34 cellular contexts compared by ENCODE assay signal in the genomic region with DNA sequence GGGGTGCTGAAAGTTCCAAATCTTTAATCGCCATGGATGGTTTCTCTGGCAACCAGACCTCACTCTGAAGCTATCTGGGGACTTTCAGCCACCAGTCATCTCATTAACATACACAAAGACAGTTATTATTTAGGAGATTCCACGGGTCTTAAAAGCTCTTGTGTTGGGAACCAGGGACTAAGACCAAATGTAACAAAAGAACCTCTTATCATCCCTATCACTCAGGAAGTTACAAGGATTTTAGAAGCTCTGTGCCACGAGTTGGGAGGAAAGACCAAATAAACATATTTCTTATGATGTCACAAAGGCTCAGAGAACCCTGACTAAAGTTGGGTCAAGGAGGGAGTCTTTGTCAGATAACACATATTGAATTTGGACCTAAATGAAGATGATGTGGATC. TPM values are rescaled to one million over a fixed set of nuclear protein-coding genes. Genes with fewer than 3 reads are reported as not detected.
"Had no signal": no experiment of that assay in that cellular context is flagged by ENCODE, and none has a peak within 500 bp of the region (broad histone marks: within the 10 kb centered on the region; RNA-seq: fewer than 3 reads in every experiment).

No MANE protein-coding gene starts in this region.

- H3K27ac Mint-ChIP-seq: activated B cell treated with CpG ODN at 0.5 μM for 24 hours; activated CD8-positive, alpha-beta T cell treated with anti-CD3 and anti-CD28 coated beads for 36 hours; activated naive CD8-positive, alpha-beta T cell treated with anti-CD3 and anti-CD28 coated beads for 36 hours; activated naive CD8-positive, alpha-beta T cell treated with anti-CD3 and anti-CD28 coated beads, Interleukin-2, amount 50 U/mL, for 24 hours; activated T-helper 17 cell treated with anti-CD3 and anti-CD28 coated beads, Interleukin-2, amount 50 U/mL, for 72 hours; brain; T-helper 17 cell; T-helper 2 cell treated with Interferon-gamma antibody and Interleukin-4, amounts not matched to agents 5 μg/mL and 100 μg/mL, for 36 hours had no signal

- H3K27ac ChIP-seq: ascending aorta, breast epithelium, cardiac muscle cell, colonic mucosa, esophagus muscularis mucosa, foreskin keratinocyte, gastroesophageal sphincter, WERI-Rb-1 had no signal

- H3K36me3 ChIP-seq: ascending aorta, breast epithelium, cardiac muscle cell, colonic mucosa, esophagus muscularis mucosa, gastroesophageal sphincter, WERI-Rb-1 had no signal

- ATAC-seq: activated CD4-positive, CD25-positive, alpha-beta regulatory T cell treated with anti-CD3 and anti-CD28 coated beads, Interleukin-2, amount 50 U/mL, for 24 hours; activated CD8-positive, alpha-beta T cell treated with anti-CD3 and anti-CD28 coated beads for 36 hours; activated naive CD8-positive, alpha-beta T cell treated with anti-CD3 and anti-CD28 coated beads, Interleukin-2, amount 50 U/mL, for 24 hours; activated T-cell treated with anti-CD3 and anti-CD28 coated beads, Interleukin-2, amount 50 U/mL, for 4 hours; activated T-helper 17 cell treated with anti-CD3 and anti-CD28 coated beads, Interleukin-2, amount 50 U/mL, for 72 hours; foreskin keratinocyte; gastroesophageal sphincter; T-helper 17 cell had no signal

- H3K9me3 ChIP-seq: ascending aorta, breast epithelium, colonic mucosa, esophagus muscularis mucosa, gastroesophageal sphincter had no signal

- H3K4me1 Mint-ChIP-seq: activated B cell treated with CpG ODN at 0.5 μM for 24 hours; activated naive CD8-positive, alpha-beta T cell treated with anti-CD3 and anti-CD28 coated beads for 36 hours; activated naive CD8-positive, alpha-beta T cell treated with anti-CD3 and anti-CD28 coated beads, Interleukin-2, amount 50 U/mL, for 24 hours; activated T-helper 17 cell treated with anti-CD3 and anti-CD28 coated beads, Interleukin-2, amount 50 U/mL, for 72 hours; brain; T-helper 17 cell had no signal

- H3K4me1 ChIP-seq: ascending aorta, breast epithelium, colonic mucosa, esophagus muscularis mucosa, foreskin keratinocyte, gastroesophageal sphincter had no signal

- H3K36me3 Mint-ChIP-seq: activated naive CD8-positive, alpha-beta T cell treated with anti-CD3 and anti-CD28 coated beads for 36 hours; brain had no signal

- H3K9me3 Mint-ChIP-seq: activated CD8-positive, alpha-beta T cell treated with anti-CD3 and anti-CD28 coated beads for 36 hours; activated naive CD8-positive, alpha-beta T cell treated with anti-CD3 and anti-CD28 coated beads for 36 hours; activated naive CD8-positive, alpha-beta T cell treated with anti-CD3 and anti-CD28 coated beads, Interleukin-2, amount 50 U/mL, for 24 hours; activated T-cell treated with anti-CD3 and anti-CD28 coated beads, Interleukin-2, amount 50 U/mL, for 4 hours; activated T-helper 17 cell treated with anti-CD3 and anti-CD28 coated beads, Interleukin-2, amount 50 U/mL, for 72 hours; T-helper 2 cell treated with Interferon-gamma antibody and Interleukin-4, amounts not matched to agents 5 μg/mL and 100 μg/mL, for 36 hours had no signal

- DNase-seq: activated B cell treated with CpG ODN at 0.5 μM for 24 hours; activated CD4-positive, alpha-beta T cell treated with anti-CD3 and anti-CD28 coated beads for 48 hours; activated CD4-positive, alpha-beta T cell treated with anti-CD3 and anti-CD28 coated beads, Interleukin-2, amount 50 U/mL, for 1 hour; activated CD4-positive, alpha-beta T cell treated with anti-CD3 and anti-CD28 coated beads, Interleukin-2, amount 50 U/mL, for 48 hours; activated CD8-positive, alpha-beta memory T cell treated with anti-CD3 and anti-CD28 coated beads for 24 hours; activated CD8-positive, alpha-beta T cell treated with anti-CD3 and anti-CD28 coated beads for 36 hours; activated effector memory CD4-positive, alpha-beta T cell treated with Interleukin-2 at 50 U/mL for 16 hours; activated gamma-delta T cell treated with Interleukin-2 at 50 U/mL for 16 hours; activated naive CD4-positive, alpha-beta T cell treated with anti-CD3 and anti-CD28 coated beads, Interleukin-2, amount 50 U/mL, for 16 hours; activated naive CD4-positive, alpha-beta T cell treated with Interleukin-2 at 50 U/mL for 16 hours; activated naive CD8-positive, alpha-beta T cell treated with anti-CD3 and anti-CD28 coated beads for 36 hours; activated naive CD8-positive, alpha-beta T cell treated with anti-CD3 and anti-CD28 coated beads, Interleukin-2, amount 50 U/mL, for 24 hours; activated T-cell treated with anti-CD3 and anti-CD28 coated beads, Interleukin-2, amount 50 U/mL, for 4 hours; central memory CD4-positive, alpha-beta T cell; cerebellar nuclear complex; colonic mucosa; effector memory CD4-positive, alpha-beta T cell; erythroblast; foreskin keratinocyte; T-helper 1 cell; T-helper 17 cell; T1000; WERI-Rb-1 had no signal

- H3K4me3 ChIP-seq: ascending aorta, breast epithelium, cardiac muscle cell, colonic mucosa, esophagus muscularis mucosa, gastroesophageal sphincter had no signal

- H3K27me3 ChIP-seq: ascending aorta, breast epithelium, cardiac muscle cell, colonic mucosa had no signal

- H3K4me3 Mint-ChIP-seq: activated B cell treated with CpG ODN at 0.5 μM for 24 hours; activated CD8-positive, alpha-beta T cell treated with anti-CD3 and anti-CD28 coated beads for 36 hours; activated naive CD8-positive, alpha-beta T cell treated with anti-CD3 and anti-CD28 coated beads for 36 hours; activated naive CD8-positive, alpha-beta T cell treated with anti-CD3 and anti-CD28 coated beads, Interleukin-2, amount 50 U/mL, for 24 hours; activated T-cell treated with anti-CD3 and anti-CD28 coated beads, Interleukin-2, amount 50 U/mL, for 4 hours; activated T-helper 17 cell treated with anti-CD3 and anti-CD28 coated beads, Interleukin-2, amount 50 U/mL, for 72 hours; brain; T-helper 17 cell; T-helper 2 cell treated with Interferon-gamma antibody and Interleukin-4, amounts not matched to agents 5 μg/mL and 100 μg/mL, for 36 hours had no signal

RNA-seq across cellular contexts. Expression of gene GPX6, which starts 17.7 kb away (rescaled TPM):
- total RNA-seq: activated B cell treated with CpG ODN at 0.5 μM for 24 hours; activated CD8-positive, alpha-beta T cell treated with anti-CD3 and anti-CD28 coated beads for 36 hours; activated naive CD8-positive, alpha-beta T cell treated with anti-CD3 and anti-CD28 coated beads for 36 hours; activated T-cell treated with anti-CD3 and anti-CD28 coated beads, Interleukin-2, amount 50 U/mL, for 4 hours; activated T-helper 17 cell treated with anti-CD3 and anti-CD28 coated beads, Interleukin-2, amount 50 U/mL, for 72 hours; ascending aorta; breast epithelium; cardiac muscle cell; colonic mucosa; dermis microvascular lymphatic vessel endothelial cell; esophagus muscularis mucosa; foreskin keratinocyte; gastroesophageal sphincter; glomerular endothelial cell; T-helper 17 cell had no signal
- polyA plus RNA-seq: cardiac muscle cell, foreskin keratinocyte had no signal

RNA-seq across cellular contexts. Expression of gene GPX5, which starts 27.8 kb away (rescaled TPM):
- total RNA-seq: activated B cell treated with CpG ODN at 0.5 μM for 24 hours; activated CD8-positive, alpha-beta T cell treated with anti-CD3 and anti-CD28 coated beads for 36 hours; activated naive CD8-positive, alpha-beta T cell treated with anti-CD3 and anti-CD28 coated beads for 36 hours; activated T-cell treated with anti-CD3 and anti-CD28 coated beads, Interleukin-2, amount 50 U/mL, for 4 hours; activated T-helper 17 cell treated with anti-CD3 and anti-CD28 coated beads, Interleukin-2, amount 50 U/mL, for 72 hours; ascending aorta; breast epithelium; dermis microvascular lymphatic vessel endothelial cell; esophagus muscularis mucosa; foreskin keratinocyte; gastroesophageal sphincter; glomerular endothelial cell; T-helper 17 cell had no signal
- polyA plus RNA-seq: foreskin keratinocyte had no signal

RNA-seq across cellular contexts. Expression of gene ZSCAN23, which starts 54.6 kb away (rescaled TPM):
- total RNA-seq: ascending aorta had no signal
- polyA plus RNA-seq: foreskin keratinocyte had no signal
